Comparison of ENCODE assay signal across 2 cellular contexts in the genomic region with DNA sequence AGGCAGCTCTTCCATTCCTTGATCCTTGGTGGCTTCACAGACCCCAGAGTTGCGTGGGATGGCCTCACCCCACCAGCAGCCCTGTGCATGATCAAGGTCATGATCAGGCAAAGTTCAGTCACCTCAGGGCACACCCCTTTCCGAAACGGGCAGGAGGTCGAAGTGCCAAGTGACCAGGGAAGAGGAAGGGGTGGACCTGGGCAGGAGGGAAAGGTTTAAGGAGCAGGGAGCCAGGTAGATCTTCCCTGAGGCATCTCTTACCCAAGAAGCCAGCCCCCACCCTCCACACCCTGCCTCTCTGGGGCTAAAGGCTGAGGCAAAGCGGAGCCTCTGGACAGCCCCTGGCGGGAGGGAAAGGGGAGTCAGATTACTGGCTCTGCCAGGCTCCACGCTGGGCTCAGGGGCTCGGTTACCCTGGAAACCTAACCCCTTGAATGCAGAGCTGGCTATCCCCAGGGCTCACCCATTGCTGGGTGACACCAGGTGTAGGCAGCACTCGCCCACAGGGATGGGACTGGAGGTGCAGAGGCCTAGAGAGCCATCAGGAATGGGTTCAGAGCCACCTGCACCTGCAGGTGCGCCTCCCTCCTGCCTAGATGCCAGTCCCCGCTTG.
A peak's percentile ranks its signal among the peaks of the same experiment; 100 is the strongest.
TF ChIP-seq lines count a peak whose summit lies in the region.

No MANE protein-coding gene starts in this region.

TF ChIP-seq in IMR-90, 13 proteins besides CTCF, POLR2A, EP300 and RAD21:
- TF ChIP-seq SMC3 (IDR thresholded peaks at IDR 0.05; ENCODE audit: low read depth, low read length) (no peak), MAZ (IDR thresholded peaks at IDR 0.05; ENCODE audit: borderline replicate concordance, low read depth, low read length) (no peak)
- TF ChIP-seq, protein P1, sequence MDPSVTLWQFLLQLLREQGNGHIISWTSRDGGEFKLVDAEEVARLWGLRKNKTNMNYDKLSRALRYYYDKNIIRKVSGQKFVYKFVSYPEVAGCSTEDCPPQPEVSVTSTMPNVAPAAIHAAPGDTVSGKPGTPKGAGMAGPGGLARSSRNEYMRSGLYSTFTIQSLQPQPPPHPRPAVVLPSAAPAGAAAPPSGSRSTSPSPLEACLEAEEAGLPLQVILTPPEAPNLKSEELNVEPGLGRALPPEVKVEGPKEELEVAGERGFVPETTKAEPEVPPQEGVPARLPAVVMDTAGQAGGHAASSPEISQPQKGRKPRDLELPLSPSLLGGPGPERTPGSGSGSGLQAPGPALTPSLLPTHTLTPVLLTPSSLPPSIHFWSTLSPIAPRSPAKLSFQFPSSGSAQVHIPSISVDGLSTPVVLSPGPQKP (IDR thresholded peaks at IDR 0.05; ENCODE audit: borderline replicate concordance, low read depth, low read length): no peak
- TF ChIP-seq, protein P2, sequence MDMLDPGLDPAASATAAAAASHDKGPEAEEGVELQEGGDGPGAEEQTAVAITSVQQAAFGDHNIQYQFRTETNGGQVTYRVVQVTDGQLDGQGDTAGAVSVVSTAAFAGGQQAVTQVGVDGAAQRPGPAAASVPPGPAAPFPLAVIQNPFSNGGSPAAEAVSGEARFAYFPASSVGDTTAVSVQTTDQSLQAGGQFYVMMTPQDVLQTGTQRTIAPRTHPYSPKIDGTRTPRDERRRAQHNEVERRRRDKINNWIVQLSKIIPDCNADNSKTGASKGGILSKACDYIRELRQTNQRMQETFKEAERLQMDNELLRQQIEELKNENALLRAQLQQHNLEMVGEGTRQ (IDR thresholded peaks at IDR 0.05; ENCODE audit: low read depth, low read length): no peak

TF ChIP-seq in liver, 16 proteins besides CTCF, POLR2A, EP300 and RAD21:
- no peak for TF ChIP-seq NR2F2 (IDR thresholded peaks at IDR 0.05)
- peak; percentile 6 for TF ChIP-seq FOXA1 (IDR thresholded peaks at IDR 0.05)
- peak in 1 of 2 donors; percentile 83 for TF ChIP-seq JUND (IDR thresholded peaks at IDR 0.05)
- TF ChIP-seq RXRA (IDR thresholded peaks at IDR 0.05): peak; percentile 99 to 100
- TF ChIP-seq YY1 (IDR thresholded peaks at IDR 0.05): peak; percentile 65
- TF ChIP-seq, protein P3, sequence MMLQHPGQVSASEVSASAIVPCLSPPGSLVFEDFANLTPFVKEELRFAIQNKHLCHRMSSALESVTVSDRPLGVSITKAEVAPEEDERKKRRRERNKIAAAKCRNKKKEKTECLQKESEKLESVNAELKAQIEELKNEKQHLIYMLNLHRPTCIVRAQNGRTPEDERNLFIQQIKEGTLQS (IDR thresholded peaks at IDR 0.05): no peak
- TF ChIP-seq EGR1 (IDR thresholded peaks at IDR 0.05; ENCODE audit: low read depth in 2 of 2): peak in 1 of 2 donors; percentile 73
- peak; percentile 36 for TF ChIP-seq FOXA2 (IDR thresholded peaks at IDR 0.05)
- TF ChIP-seq HNF4A (conservative IDR thresholded peaks at IDR 0.05): peak; percentile 92 to 95
- TF ChIP-seq GABPA (IDR thresholded peaks at IDR 0.05 in 1 of 2, conservative IDR thresholded peaks at IDR 0.05 in 1 of 2): peak in 1 of 2 donors; percentile 29
- TF ChIP-seq, protein P4, sequence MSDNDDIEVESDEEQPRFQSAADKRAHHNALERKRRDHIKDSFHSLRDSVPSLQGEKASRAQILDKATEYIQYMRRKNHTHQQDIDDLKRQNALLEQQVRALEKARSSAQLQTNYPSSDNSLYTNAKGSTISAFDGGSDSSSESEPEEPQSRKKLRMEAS (IDR thresholded peaks at IDR 0.05): no peak
- peak; percentile 67 for TF ChIP-seq HNF4G (IDR thresholded peaks at IDR 0.05)
- peak; percentile 89 for TF ChIP-seq SP1 (IDR thresholded peaks at IDR 0.05)
TF ChIP-seq in liver: peak in this region for 10.
